In the genomic region with DNA sequence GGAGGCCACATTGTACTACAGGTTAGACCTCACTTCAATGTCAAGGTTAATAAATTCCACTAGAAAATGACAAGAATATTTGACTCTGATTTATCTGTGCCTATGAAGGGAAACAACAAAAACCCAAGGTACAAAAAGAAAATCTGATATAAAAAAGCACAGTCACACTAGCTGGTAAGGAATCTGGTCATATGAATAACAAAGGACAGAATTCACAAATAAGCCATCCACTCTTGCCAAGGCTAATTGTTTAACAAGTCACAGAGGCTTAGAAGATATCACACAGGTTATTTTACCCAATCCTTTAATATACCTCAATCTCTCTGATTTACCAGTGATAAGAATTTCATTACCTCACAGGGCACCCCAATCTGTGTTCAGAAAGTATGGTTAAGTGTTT, we compare ENCODE assay signal across 28 cellular contexts. TPM values are rescaled to one million over a fixed set of nuclear protein-coding genes. Genes with fewer than 3 reads are reported as not detected.
A peak's percentile ranks its signal among the peaks of the same experiment; 100 is the strongest.
DNase-seq lines count a peak whose midpoint lies in the region; ATAC-seq and TF ChIP-seq lines count a peak whose summit lies in the region.
"Had no signal": no experiment of that assay in that cellular context is flagged by ENCODE, and none has a peak within 500 bp of the region (broad histone marks: within the 10 kb centered on the region; RNA-seq: fewer than 3 reads in every experiment).

No MANE protein-coding gene starts in this region.

- no peak overlapping the region for H3K56ac ChIP-seq in H9 (ENCODE audit: insufficient read length, low read depth, low read length)

- H3K27ac ChIP-seq in GM23338 (ENCODE audit: low read depth) (no peak overlapping the region), H9 (ENCODE audit: insufficient read length, low read depth, low read length) (no peak overlapping the region), endodermal cell (ENCODE audit: low read depth, low read length) (no peak overlapping the region), mammary epithelial cell (ENCODE audit: insufficient read depth, low read depth, low read length) (no peak overlapping the region), hepatocyte (no peak overlapping the region)
- H3K27ac ChIP-seq: BLaER1 had no signal

- H3K4me1 ChIP-seq in GM23338 (ENCODE audit: insufficient read depth) (peaks cover 14% of the 10 kb centered on the region), H9 (ENCODE audit: insufficient read depth, low read length) (no peaks in the 10 kb centered on the region), endodermal cell (ENCODE audit: control insufficient read depth, insufficient read depth, low read length) (no peaks in the 10 kb centered on the region), mammary epithelial cell (ENCODE audit: insufficient read depth, low read length) (no peaks in the 10 kb centered on the region), hepatocyte (ENCODE audit: insufficient read depth) (no peaks in the 10 kb centered on the region)
- H3K4me1 ChIP-seq: BE2C, BLaER1 had no signal

- H3K4me3 ChIP-seq in GM23338 (no peak overlapping the region), endodermal cell (ENCODE audit: low read length) (no peak overlapping the region), mammary epithelial cell (replicated peaks in 1 of 3; ENCODE audit: insufficient read depth in 1 of 3, low read depth in 2 of 3, low read length in 3 of 3) (no peak overlapping the region), hepatocyte (no peak overlapping the region)
- H3K4me3 ChIP-seq: BLaER1, GM12878 had no signal

- H3K9me3 Mint-ChIP-seq in GM23338 (no peaks in the 10 kb centered on the region), H9 (no peaks in the 10 kb centered on the region), activated B cell treated with CpG ODN at 0.5 μM for 24 hours (no peaks in the 10 kb centered on the region), endodermal cell (no peaks in the 10 kb centered on the region)
- H3K9me3 Mint-ChIP-seq: CD14-positive monocyte; CD4-positive, alpha-beta memory T cell; CD4-positive, CD25-positive, alpha-beta regulatory T cell; CD8-positive, alpha-beta memory T cell had no signal

- H3K4me1 Mint-ChIP-seq in GM23338, result peaks cover 17% of the 10 kb centered on the region
- H3K4me1 Mint-ChIP-seq in H9, result peaks cover 4 to 10% of the 10 kb centered on the region in 2 experiments; a peak in 3 of 4 replicates
- no peaks in the 10 kb centered on the region for H3K4me1 Mint-ChIP-seq in activated B cell treated with CpG ODN at 0.5 μM for 24 hours
- H3K4me1 Mint-ChIP-seq in endodermal cell, result peaks cover 21% of the 10 kb centered on the region
- H3K4me1 Mint-ChIP-seq: CD14-positive monocyte had no signal

- CTCF ChIA-PET in activated B cell treated with CpG ODN at 0.5 μM for 24 hours (lab: Charles Lee) (no interaction called here), mammary epithelial cell (lab: Charles Lee; ENCODE audit: low non-redundant PET) (no interaction called here)

- no peaks in the 10 kb centered on the region for H3K9me3 ChIP-seq in H9 (ENCODE audit: control insufficient read depth, low read depth, low read length)
- peaks cover 4% of the 10 kb centered on the region for H3K9me3 ChIP-seq in endodermal cell (ENCODE audit: control insufficient read depth, low read length)
- H3K9me3 ChIP-seq in mammary epithelial cell (replicated peaks; ENCODE audit: insufficient read depth, low read length), result no peaks in the 10 kb centered on the region
- H3K9me3 ChIP-seq in hepatocyte (ENCODE audit: low read depth), result no peaks in the 10 kb centered on the region
- H3K9me3 ChIP-seq: BE2C, BLaER1 had no signal

- H3K36me3 Mint-ChIP-seq in GM23338 (ENCODE audit: low read depth) (peaks cover 60% of the 10 kb centered on the region), H9 (ENCODE audit: insufficient read depth in 1 of 3, low read depth in 3 of 3) (peaks cover 23 to 77% (median 74%) of the 10 kb centered on the region in 3 experiments; a peak in 6 of 7 replicates), activated B cell treated with CpG ODN at 0.5 μM for 24 hours (ENCODE audit: low read depth) (peaks cover 87% of the 10 kb centered on the region), endodermal cell (ENCODE audit: low read depth) (peaks cover 70% of the 10 kb centered on the region)

- no peak overlapping the region for H2BK12ac ChIP-seq in H9 (ENCODE audit: insufficient read length, low read depth, low read length)

- no peak overlapping the region for H4K5ac ChIP-seq in H9 (ENCODE audit: insufficient read length, low read depth, low read length)

- no peaks in the 10 kb centered on the region for H3K27me3 ChIP-seq in GM23338 (ENCODE audit: insufficient read depth)
- no peaks in the 10 kb centered on the region for H3K27me3 ChIP-seq in H9 (ENCODE audit: insufficient read depth, low read length)
- H3K27me3 ChIP-seq in endodermal cell (ENCODE audit: control insufficient read depth, insufficient read depth, low read length, poor library complexity, severe bottlenecking), result no peaks in the 10 kb centered on the region
- H3K27me3 ChIP-seq in mammary epithelial cell (ENCODE audit: insufficient read depth, low read length), result no peaks in the 10 kb centered on the region
- H3K27me3 ChIP-seq in hepatocyte, result no peaks in the 10 kb centered on the region
- H3K27me3 ChIP-seq: BE2C, BLaER1 had no signal

- H3K4me3 Mint-ChIP-seq in GM23338 (no peak overlapping the region), H9 (no peak overlapping the region), activated B cell treated with CpG ODN at 0.5 μM for 24 hours (no peak overlapping the region), endodermal cell (no peak overlapping the region)
- H3K4me3 Mint-ChIP-seq: CD14-positive monocyte; CD4-positive, alpha-beta memory T cell; CD4-positive, CD25-positive, alpha-beta regulatory T cell; CD8-positive, alpha-beta memory T cell had no signal

- H4K91ac ChIP-seq in H9 (ENCODE audit: insufficient read length, low read depth, low read length), result no peak overlapping the region

- H3K9ac ChIP-seq in H9 (ENCODE audit: extremely low read depth, insufficient read length, low read length), result no peak overlapping the region
- no peak overlapping the region for H3K9ac ChIP-seq in endodermal cell (ENCODE audit: extremely low read depth, low read length, poor library complexity, severe bottlenecking)
- H3K9ac ChIP-seq in mammary epithelial cell (ENCODE audit: insufficient read depth, low read length), result no peak overlapping the region
- H3K9ac ChIP-seq: BLaER1 had no signal

- H3K79me2 ChIP-seq in GM23338 (replicated peaks; ENCODE audit: insufficient read depth), result no peaks in the 10 kb centered on the region
- no peaks in the 10 kb centered on the region for H3K79me2 ChIP-seq in H9 (ENCODE audit: insufficient read depth, low read length)
- no peaks in the 10 kb centered on the region for H3K79me2 ChIP-seq in mammary epithelial cell (ENCODE audit: insufficient read depth, low read length)
- H3K79me2 ChIP-seq in hepatocyte, result no peaks in the 10 kb centered on the region

- no peak overlapping the region for H2BK120ac ChIP-seq in H9 (ENCODE audit: low read depth, low read length, poor library complexity, severe bottlenecking)

- TF ChIP-seq CTCF in GM23338 (conservative IDR thresholded peaks at IDR 0.05; ENCODE audit: low read depth in 2 of 2), result no peak
- TF ChIP-seq CTCF in H9 (conservative IDR thresholded peaks at IDR 0.05), result no peak
- no peak for TF ChIP-seq CTCF in activated B cell treated with CpG ODN at 0.5 μM for 24 hours (IDR thresholded peaks at IDR 0.05)
- TF ChIP-seq CTCF in endodermal cell (conservative IDR thresholded peaks at IDR 0.05), result no peak
- no peak for TF ChIP-seq CTCF in mammary epithelial cell (conservative IDR thresholded peaks at IDR 0.05 in 1 of 2, IDR thresholded peaks at IDR 0.05 in 1 of 2; ENCODE audit: extremely low read depth in 1 of 2, insufficient read depth in 1 of 2, low read depth in 1 of 2, low read length in 2 of 2)
- TF ChIP-seq CTCF in hepatocyte (IDR thresholded peaks at IDR 0.05; ENCODE audit: poor library complexity), result no peak

- in situ Hi-C loops in mammary epithelial cell (cut with MboI; ENCODE audit: low sequenced_read_pairs in 2 of 2), result no loop called here

- POLR2A ChIA-PET in activated B cell treated with CpG ODN at 0.5 μM for 24 hours (lab: Charles Lee), result no interaction called here

- H3K36me3 ChIP-seq in GM23338 (ENCODE audit: insufficient read depth) (peaks cover 38% of the 10 kb centered on the region; the same call in 1 of the 2 replicates), endodermal cell (ENCODE audit: control insufficient read depth, insufficient read depth, low read length) (peaks cover 90% of the 10 kb centered on the region), mammary epithelial cell (ENCODE audit: insufficient read depth, low read length) (peaks cover 23% of the 10 kb centered on the region), hepatocyte (replicated peaks; ENCODE audit: insufficient read depth, low read depth) (no peaks in the 10 kb centered on the region)

- H2BK5ac ChIP-seq in H9 (ENCODE audit: insufficient read length, low read length), result no peak overlapping the region

- no peak overlapping the region for H3K23ac ChIP-seq in H9 (ENCODE audit: insufficient read length, low read depth, low read length)

- dilution Hi-C loops in mammary epithelial cell (cut with HindIII; ENCODE audit: low sequenced_read_pairs), result no loop called here

- no peak overlapping the region for H2BK15ac ChIP-seq in H9 (ENCODE audit: low read depth, low read length)

- H3K18ac ChIP-seq in H9 (ENCODE audit: insufficient read length, low read depth, low read length), result no peak overlapping the region

- no peak overlapping the region for H3K4ac ChIP-seq in H9 (ENCODE audit: low read depth, low read length)

- BruUV-seq in mammary epithelial cell (replicated peaks; lab: Mats Ljungman, UMichigan), result no TSS peak

- intact Hi-C loops in activated B cell treated with CpG ODN at 0.5 μM for 24 hours (cut with micrococcal nuclease) (loop anchor here (5.0 kb wide), 1 partner anchor 107 kb away; no protein-coding TSS in a partner anchor), mammary epithelial cell (cut with micrococcal nuclease) (no loop called here)

- H3K4me2 ChIP-seq in GM23338 (no peak overlapping the region), H9 (ENCODE audit: insufficient read depth, insufficient read length, low read length) (no peak overlapping the region), mammary epithelial cell (ENCODE audit: insufficient read depth, low read depth, low read length) (no peak overlapping the region), hepatocyte (no peak overlapping the region)
- H3K4me2 ChIP-seq: BLaER1 had no signal

- no peak overlapping the region for H3K14ac ChIP-seq in H9 (ENCODE audit: insufficient read depth, low read length)

- H3K27ac Mint-ChIP-seq in GM23338 (peak overlapping the region; percentile 89), H9 (peak overlapping the region in 2 of 3 experiments; percentile 54 to 57; a peak in 2 of 7 replicates), activated B cell treated with CpG ODN at 0.5 μM for 24 hours (peak overlapping the region; percentile 24), endodermal cell (peak overlapping the region; percentile 55)

- H2AFZ ChIP-seq in GM23338 (no peak overlapping the region), H9 (ENCODE audit: low read length) (no peak overlapping the region), mammary epithelial cell (ENCODE audit: low read depth, low read length) (no peak overlapping the region), hepatocyte (no peak overlapping the region)

- no peak overlapping the region for H2AK5ac ChIP-seq in H9 (ENCODE audit: insufficient read length, low read length)

- no peak overlapping the region for H3T11ph ChIP-seq in H9 (ENCODE audit: low read length)

- no peak overlapping the region for H4K8ac ChIP-seq in H9 (replicated peaks; ENCODE audit: insufficient read length, low read depth, low read length)

- peaks cover 3% of the 10 kb centered on the region for H3K27me3 Mint-ChIP-seq in GM23338 (ENCODE audit: insufficient read depth, low read depth, poor library complexity)
- no peaks in the 10 kb centered on the region for H3K27me3 Mint-ChIP-seq in H9 (ENCODE audit: low read depth)
- H3K27me3 Mint-ChIP-seq in activated B cell treated with CpG ODN at 0.5 μM for 24 hours, result no peaks in the 10 kb centered on the region
- H3K27me3 Mint-ChIP-seq in endodermal cell (ENCODE audit: insufficient read depth), result no peaks in the 10 kb centered on the region
- H3K27me3 Mint-ChIP-seq: CD4-positive, alpha-beta memory T cell; CD4-positive, CD25-positive, alpha-beta regulatory T cell; CD8-positive, alpha-beta memory T cell had no signal

- H3K9me2 ChIP-seq in GM23338 (ENCODE audit: insufficient read depth) (no peaks in the 10 kb centered on the region), hepatocyte (replicated peaks; ENCODE audit: insufficient read depth) (no peaks in the 10 kb centered on the region)

- H3K23me2 ChIP-seq in H9 (ENCODE audit: insufficient read length, low read depth, low read length, poor library complexity, severe bottlenecking), result no peaks in the 10 kb centered on the region

- H4K20me1 ChIP-seq in GM23338 (replicated peaks; ENCODE audit: insufficient read depth) (no peaks in the 10 kb centered on the region), H9 (ENCODE audit: control insufficient read depth, insufficient read depth, insufficient read length) (no peaks in the 10 kb centered on the region), mammary epithelial cell (ENCODE audit: insufficient read depth, low read length) (no peaks in the 10 kb centered on the region), hepatocyte (ENCODE audit: insufficient read depth, poor library complexity, severe bottlenecking) (no peaks in the 10 kb centered on the region)
- H4K20me1 ChIP-seq: BLaER1 had no signal

- H2BK20ac ChIP-seq in H9 (ENCODE audit: low read depth, low read length, poor library complexity, severe bottlenecking), result no peak overlapping the region

- H3K79me1 ChIP-seq in H9 (ENCODE audit: insufficient read depth, low read depth, low read length, poor library complexity, severe bottlenecking), result no peaks in the 10 kb centered on the region

- no peaks in the 10 kb centered on the region for H3F3A ChIP-seq in GM23338 (replicated peaks; ENCODE audit: low read depth)

- DNase-seq in GM23338 (ENCODE audit: low spot score) (peak; percentile 32), H9 (no peak), activated B cell treated with CpG ODN at 0.5 μM for 24 hours (no peak), endodermal cell (no peak), mammary epithelial cell (no peak), hepatocyte (ENCODE audit: low spot score) (no peak), NCI-H2081 (lab: John Stamatoyannopoulos, UW) (no peak)
- DNase-seq: 8988T; ACHN; BE2C; C1 segment of cervical spinal cord; CD4-positive, alpha-beta memory T cell; CD4-positive, CD25-positive, alpha-beta regulatory T cell; CD8-positive, alpha-beta memory T cell; COR-L47; DMS 273 treated with DMSO at 0.1 percent for 48 hours; DMS153; DMS53; DMS79; DND-41; EL; GDM1 had no signal

- peak; percentile 59 for ATAC-seq in GM23338
- no peak for ATAC-seq in activated B cell treated with CpG ODN at 0.5 μM for 24 hours (ENCODE audit: low read depth)
- ATAC-seq in GM18502 (IDR thresholded peaks at IDR 0.05; ENCODE audit: poor library complexity, unreplicated experiment), result no peak
- ATAC-seq: GM12878 had no signal

RNA-seq across cellular contexts. Expression of gene IRF5, which starts 47.9 kb away (rescaled TPM):
- total RNA-seq in GM23338 (2014; rRNA removed; shearing (Covaris generic)), result 1.1 and 3.7 TPM in 2 replicates
- 0.37 and 1.9 TPM in 2 replicates for polyA plus RNA-seq in GM23338 (2016; fragmentation: Nextera tagmentation; extraction: Ambion mirVana)
- total RNA-seq in H9 (2021), result 0.70 and 0.74 TPM in 2 replicates
- 145 and 164 TPM in 2 replicates for total RNA-seq in activated B cell treated with CpG ODN at 0.5 μM for 24 hours
- total RNA-seq in endodermal cell, result under 1 TPM; 0.31 to 0.53 TPM
- polyA plus RNA-seq in endodermal cell (2013, experiment 1 of 2), result 0.14 TPM
- polyA plus RNA-seq in endodermal cell (2013, experiment 2 of 2), result 0.17 TPM
- total RNA-seq in mammary epithelial cell, result 10 to 100 TPM; 10.9 to 12.7 TPM
- 2.8 TPM for polyA plus RNA-seq in mammary epithelial cell
- polyA minus RNA-seq in mammary epithelial cell, result 4.5 TPM
- total RNA-seq in hepatocyte, result 0.44 and 0.73 TPM in 2 replicates
- 0.55 TPM in 1 of 2 replicates, not detected in the other for polyA plus RNA-seq in hepatocyte
- total RNA-seq: A673, G401 had no signal

Comparison
In these comparisons a context has a peak if more than half of its experiments do, and no peak if none do; other contexts are left out.
1. H3K27ac Mint-ChIP-seq: peak in every context shown above with its lines; median percentile 89 in GM23338; 56 in H9; 55 in endodermal cell; 24 in activated B cell treated with CpG ODN at 0.5 μM for 24 hours.
2. RNA of gene IRF5, which starts 47.9 kb away (total RNA-seq): 145 to 164 TPM in activated B cell treated with CpG ODN at 0.5 μM for 24 hours; 10.9 to 12.7 TPM in mammary epithelial cell, 1.1 to 3.7 TPM in GM23338, 0.70 to 0.74 TPM in H9, 0.44 to 0.73 TPM in hepatocyte and 0.31 to 0.53 TPM in endodermal cell; every median in the first group is over 10 times any median in the second.